11 cellular contexts compared by ENCODE assay signal in the genomic region with DNA sequence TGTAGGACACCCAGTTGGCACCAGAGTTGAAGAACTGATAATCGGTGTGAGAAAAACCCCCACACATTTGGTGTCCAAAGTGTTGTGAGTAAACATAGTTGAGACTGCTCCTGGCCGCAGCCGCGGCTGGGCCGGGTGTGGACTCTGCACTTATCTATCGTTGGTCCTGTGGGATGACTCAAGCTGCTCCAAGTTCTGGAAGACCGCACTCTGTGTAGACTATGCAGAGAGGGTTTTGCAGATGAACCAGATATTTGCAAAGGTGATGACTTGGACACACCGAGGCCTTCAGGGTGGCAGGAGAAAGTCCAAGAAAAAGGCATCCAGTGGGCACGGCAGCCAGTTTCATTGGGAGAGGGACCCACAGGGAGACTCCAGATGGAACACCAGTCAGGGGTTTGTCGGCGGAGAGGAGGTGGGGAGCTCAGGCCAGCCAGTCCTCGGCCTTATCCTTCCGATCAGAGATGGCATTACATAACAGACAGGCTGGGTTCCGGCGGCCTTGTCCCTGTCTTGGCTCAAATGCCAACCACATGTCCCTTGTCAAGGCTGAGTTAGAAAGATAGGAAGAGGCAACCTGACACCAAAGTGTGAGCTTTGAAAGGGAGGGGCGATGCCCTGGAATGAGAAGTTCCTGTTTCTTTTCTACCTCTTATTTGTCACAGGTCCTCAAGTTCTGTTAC. TPM values are rescaled to one million over a fixed set of nuclear protein-coding genes. Genes with fewer than 3 reads are reported as not detected.
DNase-seq lines count a peak whose midpoint lies in the region; ATAC-seq and TF ChIP-seq lines count a peak whose summit lies in the region.
"Had no signal": no experiment of that assay in that cellular context is flagged by ENCODE, and none has a peak within 500 bp of the region (broad histone marks: within the 10 kb centered on the region; RNA-seq: fewer than 3 reads in every experiment).

No MANE protein-coding gene starts in this region.

- peak; percentile 76 for DNase-seq in HCEC 1CT
- DNase-seq in T1000 (lab: John Stamatoyannopoulos, UW): peak; percentile 55
- DNase-seq in left ventricle myocardium inferior: peak; percentile 51
- no peak for DNase-seq in smooth muscle cell (lab: John Stamatoyannopoulos, UW; ENCODE audit: unreplicated experiment)
- no peak for DNase-seq in stimulated activated CD4-positive, alpha-beta T cell treated with anti-CD3 and anti-CD28 coated beads, Interleukin-4, amount 100 ng/mL, for 4 hours
- no peak for DNase-seq in GM19238 (ENCODE audit: insufficient read length, low spot score)
- DNase-seq: activated gamma-delta T cell, NCI-H1694 treated with DMSO at 0.1 percent for 48 hours had no signal

- H3K27ac ChIP-seq in left ventricle myocardium inferior (replicated peaks) (peak overlapping the region; percentile 79), smooth muscle cell (ENCODE audit: low read depth) (peak overlapping the region; percentile 84)

- H3K36me3 ChIP-seq in left ventricle myocardium inferior (no peaks in the 10 kb centered on the region), smooth muscle cell (ENCODE audit: low read depth) (no peaks in the 10 kb centered on the region)

- no peaks in the 10 kb centered on the region for H3K79me2 ChIP-seq in smooth muscle cell (ENCODE audit: low read depth)

- peak overlapping the region; percentile 76 for H3K4me2 ChIP-seq in smooth muscle cell

- H3K4me3 ChIP-seq in left ventricle myocardium inferior (peak overlapping the region; percentile 55), smooth muscle cell (no peak overlapping the region)
- H3K4me3 ChIP-seq: lung had no signal

- no peaks in the 10 kb centered on the region for H3K27me3 ChIP-seq in left ventricle myocardium inferior (ENCODE audit: low read depth)
- H3K27me3 ChIP-seq in smooth muscle cell (ENCODE audit: low read depth): no peaks in the 10 kb centered on the region

- H3K4me1 ChIP-seq in left ventricle myocardium inferior (peaks cover 44% of the 10 kb centered on the region), smooth muscle cell (ENCODE audit: low read depth) (peaks cover 13% of the 10 kb centered on the region)

- H3F3A ChIP-seq in smooth muscle cell (ENCODE audit: low read depth): peaks cover 7% of the 10 kb centered on the region

- H4K20me1 ChIP-seq in smooth muscle cell (ENCODE audit: low read depth): no peaks in the 10 kb centered on the region

- peak overlapping the region; percentile 46 for H3K9ac ChIP-seq in smooth muscle cell (ENCODE audit: low read depth)

- no peak for ATAC-seq in HG02571 (IDR thresholded peaks at IDR 0.05; ENCODE audit: unreplicated experiment)
- ATAC-seq in HG03354 (IDR thresholded peaks at IDR 0.05; ENCODE audit: poor library complexity, severe bottlenecking, unreplicated experiment): no peak

- H2AFZ ChIP-seq in smooth muscle cell (ENCODE audit: low read depth): no peak overlapping the region

- H3K9me3 ChIP-seq in left ventricle myocardium inferior (replicated peaks) (no peaks in the 10 kb centered on the region), smooth muscle cell (replicated peaks; ENCODE audit: low read depth) (no peaks in the 10 kb centered on the region)

- TF ChIP-seq CTCF in left ventricle myocardium inferior (IDR thresholded peaks at IDR 0.05; ENCODE audit: borderline replicate concordance) (no peak), smooth muscle cell (IDR thresholded peaks at IDR 0.05; ENCODE audit: borderline replicate concordance, insufficient read depth, poor library complexity, severe bottlenecking) (no peak)

- 29% methylated on average over 16 of the region's 16 CpGs for WGBS in smooth muscle cell (ENCODE audit: low lambda C conversion rate)

- intact Hi-C loops in left ventricle myocardium inferior (cut with micrococcal nuclease): no loop called here

RNA-seq across cellular contexts. Expression of a gene that starts 21.1 kb away (rescaled TPM):
- 5.9 TPM for total RNA-seq in left ventricle myocardium inferior
- 6.1 and 6.2 TPM in 2 replicates for total RNA-seq in smooth muscle cell
- 3.4 and 4.2 TPM in 2 replicates for polyA plus RNA-seq in smooth muscle cell

RNA-seq across cellular contexts. Expression of a gene that starts 53.6 kb away (rescaled TPM):
- total RNA-seq in left ventricle myocardium inferior: 2.9 TPM
- 5.4 and 6.8 TPM in 2 replicates for total RNA-seq in smooth muscle cell
- polyA plus RNA-seq in smooth muscle cell: 2.0 and 5.9 TPM in 2 replicates

Comparison
In these comparisons a context has a peak if more than half of its experiments do, and no peak if none do; other contexts are left out.
1. DNase-seq: peak in HCEC 1CT (single experiment), T1000 (single experiment) and left ventricle myocardium inferior (single experiment); none in smooth muscle cell (single experiment), stimulated activated CD4-positive, alpha-beta T cell treated with anti-CD3 and anti-CD28 coated beads, Interleukin-4, amount 100 ng/mL, for 4 hours (0 of 2) and GM19238 (single experiment).